15 cellular contexts compared by ENCODE assay signal in genomic region chr4:7785017-7785416, GRCh38.
DNase-seq lines count a peak whose midpoint lies in the region; ATAC-seq and TF ChIP-seq lines count a peak whose summit lies in the region.
"Had no signal": no experiment of that assay in that cellular context is flagged by ENCODE, and none has a peak within 500 bp of the region (broad histone marks: within the 10 kb centered on the region; RNA-seq: fewer than 3 reads in every experiment).

No MANE protein-coding gene starts in this region.

- H3K4me1 Mint-ChIP-seq in CD4-positive, alpha-beta T cell (ENCODE audit: low read depth), result peaks cover 31% of the 10 kb centered on the region
- peaks cover 13% of the 10 kb centered on the region for H3K4me1 Mint-ChIP-seq in activated T-cell treated with anti-CD3 and anti-CD28 coated beads, Interleukin-2, amount 50 U/mL, for 72 hours (ENCODE audit: low read depth)
- H3K4me1 Mint-ChIP-seq: activated B cell treated with CpG ODN at 0.5 μM for 24 hours had no signal

- H3K36me3 ChIP-seq in mammary epithelial cell (ENCODE audit: insufficient read depth, low read length), result peaks cover 16% of the 10 kb centered on the region

- no peak overlapping the region for H2AFZ ChIP-seq in mammary epithelial cell (ENCODE audit: low read depth, low read length)

- CTCF ChIA-PET in CD4-positive, alpha-beta T cell (lab: Charles Lee), result interaction anchor here (2.3 kb wide), 1 partner anchor 19 kb away, joined by 5 read pairs; no protein-coding TSS in a partner anchor
- CTCF ChIA-PET in mammary epithelial cell (lab: Charles Lee; ENCODE audit: low non-redundant PET), result no interaction called here

- POLR2A ChIA-PET in CD4-positive, alpha-beta T cell (lab: Charles Lee), result no interaction called here

- no peaks in the 10 kb centered on the region for H3K27me3 Mint-ChIP-seq in CD4-positive, alpha-beta T cell
- H3K27me3 Mint-ChIP-seq in activated T-cell treated with anti-CD3 and anti-CD28 coated beads, Interleukin-2, amount 50 U/mL, for 72 hours (ENCODE audit: low read depth), result no peaks in the 10 kb centered on the region
- H3K27me3 Mint-ChIP-seq: activated B cell treated with CpG ODN at 0.5 μM for 24 hours; naive thymus-derived CD8-positive, alpha-beta T cell had no signal

- H3K4me2 ChIP-seq in mammary epithelial cell (ENCODE audit: insufficient read depth, low read depth, low read length), result no peak overlapping the region

- H3K9me3 ChIP-seq in CD4-positive, alpha-beta T cell (ENCODE audit: control insufficient read depth, low read length), result no peaks in the 10 kb centered on the region
- H3K9me3 ChIP-seq in mammary epithelial cell (replicated peaks; ENCODE audit: insufficient read depth, low read length), result no peaks in the 10 kb centered on the region

- dilution Hi-C loops in mammary epithelial cell (cut with HindIII; ENCODE audit: low sequenced_read_pairs), result no loop called here

- WGBS in mammary epithelial cell (ENCODE audit: low coverage, missing lambda C conversion rate), result 83% methylated on average over 11 of the region's 11 CpGs

- H3K27ac ChIP-seq in CD4-positive, alpha-beta T cell (ENCODE audit: low read depth, low read length), result no peak overlapping the region
- H3K27ac ChIP-seq in mammary epithelial cell (ENCODE audit: insufficient read depth, low read depth, low read length), result no peak overlapping the region

- no peaks in the 10 kb centered on the region for H3K9me3 Mint-ChIP-seq in CD4-positive, alpha-beta T cell
- no peaks in the 10 kb centered on the region for H3K9me3 Mint-ChIP-seq in activated T-cell treated with anti-CD3 and anti-CD28 coated beads, Interleukin-2, amount 50 U/mL, for 72 hours
- H3K9me3 Mint-ChIP-seq: activated B cell treated with CpG ODN at 0.5 μM for 24 hours; naive thymus-derived CD8-positive, alpha-beta T cell had no signal

- intact Hi-C loops in CD4-positive, alpha-beta T cell (cut with DNase I, micrococcal nuclease), result no loop called here
- intact Hi-C loops in mammary epithelial cell (cut with micrococcal nuclease), result no loop called here

- H3K27ac Mint-ChIP-seq in CD4-positive, alpha-beta T cell, result no peak overlapping the region
- H3K27ac Mint-ChIP-seq in activated T-cell treated with anti-CD3 and anti-CD28 coated beads, Interleukin-2, amount 50 U/mL, for 72 hours, result peak overlapping the region; percentile 34
- H3K27ac Mint-ChIP-seq: activated B cell treated with CpG ODN at 0.5 μM for 24 hours had no signal

- peak; percentile 74 for DNase-seq in AG20443 (ENCODE audit: low spot score)
- no peak for DNase-seq in CD4-positive, alpha-beta T cell
- DNase-seq in activated T-cell treated with anti-CD3 and anti-CD28 coated beads, Interleukin-2, amount 50 U/mL, for 72 hours, result peak in 1 of 2 donors; percentile 50
- DNase-seq in islet precursor cell, result peak; percentile 51
- no peak for DNase-seq in left lobe of liver (ENCODE audit: low spot score)
- DNase-seq in mammary epithelial cell, result no peak
- DNase-seq: activated B cell treated with CpG ODN at 0.5 μM for 24 hours; hippocampal formation; naive thymus-derived CD8-positive, alpha-beta T cell; NCI-H1105 treated with DMSO at 0.1 percent for 48 hours; NCI-H345; retina; stimulated activated naive CD8-positive, alpha-beta T cell treated with anti-CD3 and anti-CD28 coated beads, Interleukin-15, Interleukin-2, amounts not matched to agents 100 U/mL and 50 U/mL, for 24 hours had no signal

- no peak overlapping the region for H3K4me3 Mint-ChIP-seq in CD4-positive, alpha-beta T cell
- H3K4me3 Mint-ChIP-seq in activated T-cell treated with anti-CD3 and anti-CD28 coated beads, Interleukin-2, amount 50 U/mL, for 72 hours, result peak overlapping the region in 1 of 2 donors; percentile 12
- H3K4me3 Mint-ChIP-seq: activated B cell treated with CpG ODN at 0.5 μM for 24 hours; naive thymus-derived CD8-positive, alpha-beta T cell had no signal

- H3K9ac ChIP-seq in mammary epithelial cell (ENCODE audit: insufficient read depth, low read length), result no peak overlapping the region

- no TSS peak for BruUV-seq in mammary epithelial cell (replicated peaks; lab: Mats Ljungman, UMichigan)

- peak; percentile 51 for ATAC-seq in CD4-positive, alpha-beta T cell (ENCODE audit: poor library complexity)
- peak in 1 of 2 donors; percentile 85 for ATAC-seq in activated T-cell treated with anti-CD3 and anti-CD28 coated beads, Interleukin-2, amount 50 U/mL, for 72 hours (replicated peaks in 1 of 2)
- ATAC-seq in GM21528 (IDR thresholded peaks at IDR 0.05; ENCODE audit: low FRiP score, unreplicated experiment) (no peak), left lobe of liver (no peak)
- ATAC-seq: K562; naive thymus-derived CD8-positive, alpha-beta T cell; stimulated activated naive CD8-positive, alpha-beta T cell treated with anti-CD3 and anti-CD28 coated beads, Interleukin-15, Interleukin-2, amounts not matched to agents 100 U/mL and 50 U/mL, for 24 hours had no signal

- TF ChIP-seq CTCF in CD4-positive, alpha-beta T cell (IDR thresholded peaks at IDR 0.05), result no peak
- no peak for TF ChIP-seq CTCF in mammary epithelial cell (conservative IDR thresholded peaks at IDR 0.05 in 1 of 2, IDR thresholded peaks at IDR 0.05 in 1 of 2; ENCODE audit: extremely low read depth in 1 of 2, insufficient read depth in 1 of 2, low read depth in 1 of 2, low read length in 2 of 2)

- peaks cover 25% of the 10 kb centered on the region for H3K36me3 Mint-ChIP-seq in CD4-positive, alpha-beta T cell (ENCODE audit: low read depth)
- H3K36me3 Mint-ChIP-seq in activated T-cell treated with anti-CD3 and anti-CD28 coated beads, Interleukin-2, amount 50 U/mL, for 72 hours (ENCODE audit: insufficient read depth in 2 of 2), result peaks cover 4 to 6% of the 10 kb centered on the region in 2 donors

- H3K4me3 ChIP-seq in mammary epithelial cell (replicated peaks in 1 of 3; ENCODE audit: insufficient read depth in 1 of 3, low read depth in 2 of 3, low read length in 3 of 3), result no peak overlapping the region
- H3K4me3 ChIP-seq: K562 had no signal

- in situ Hi-C loops in mammary epithelial cell (cut with MboI; ENCODE audit: low sequenced_read_pairs in 2 of 2), result no loop called here

- H3K4me1 ChIP-seq in mammary epithelial cell (ENCODE audit: insufficient read depth, low read length), result no peaks in the 10 kb centered on the region

- no peaks in the 10 kb centered on the region for H4K20me1 ChIP-seq in mammary epithelial cell (ENCODE audit: insufficient read depth, low read length)

- no peaks in the 10 kb centered on the region for H3K27me3 ChIP-seq in CD4-positive, alpha-beta T cell (ENCODE audit: control insufficient read depth, insufficient read depth, low read length)
- no peaks in the 10 kb centered on the region for H3K27me3 ChIP-seq in mammary epithelial cell (ENCODE audit: insufficient read depth, low read length)

- peaks cover 8% of the 10 kb centered on the region for H3K79me2 ChIP-seq in mammary epithelial cell (ENCODE audit: insufficient read depth, low read length)

Comparison
In these comparisons a context has a peak if more than half of its experiments do, and no peak if none do; other contexts are left out.
1. DNase-seq: peak in AG20443 (single experiment) and islet precursor cell (single experiment); none in CD4-positive, alpha-beta T cell (0 of 10), left lobe of liver (single experiment) and mammary epithelial cell (single experiment).